In genomic region chr3:138187296-138188012, GRCh38 we compare ENCODE assay signal across 8 cellular contexts. TPM values are rescaled to one million over a fixed set of nuclear protein-coding genes. Genes with fewer than 3 reads are reported as not detected.
DNase-seq lines count a peak whose midpoint lies in the region; ATAC-seq and TF ChIP-seq lines count a peak whose summit lies in the region.

A gene with protein sequence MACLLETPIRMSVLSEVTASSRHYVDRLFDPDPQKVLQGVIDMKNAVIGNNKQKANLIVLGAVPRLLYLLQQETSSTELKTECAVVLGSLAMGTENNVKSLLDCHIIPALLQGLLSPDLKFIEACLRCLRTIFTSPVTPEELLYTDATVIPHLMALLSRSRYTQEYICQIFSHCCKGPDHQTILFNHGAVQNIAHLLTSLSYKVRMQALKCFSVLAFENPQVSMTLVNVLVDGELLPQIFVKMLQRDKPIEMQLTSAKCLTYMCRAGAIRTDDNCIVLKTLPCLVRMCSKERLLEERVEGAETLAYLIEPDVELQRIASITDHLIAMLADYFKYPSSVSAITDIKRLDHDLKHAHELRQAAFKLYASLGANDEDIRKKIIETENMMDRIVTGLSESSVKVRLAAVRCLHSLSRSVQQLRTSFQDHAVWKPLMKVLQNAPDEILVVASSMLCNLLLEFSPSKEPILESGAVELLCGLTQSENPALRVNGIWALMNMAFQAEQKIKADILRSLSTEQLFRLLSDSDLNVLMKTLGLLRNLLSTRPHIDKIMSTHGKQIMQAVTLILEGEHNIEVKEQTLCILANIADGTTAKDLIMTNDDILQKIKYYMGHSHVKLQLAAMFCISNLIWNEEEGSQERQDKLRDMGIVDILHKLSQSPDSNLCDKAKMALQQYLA (plus strand): TSS chr3:138187301. CDS start chr3:138187555, 254 bp downstream.

- DNase-seq in DMS 273 treated with DMSO at 0.1 percent for 48 hours (lab: John Stamatoyannopoulos, UW) (peak; percentile 81), GM19240 (ENCODE audit: insufficient read length, low spot score) (peak; percentile 11), Panc1 (ENCODE audit: low read depth, low spot score) (no peak), amygdala (lab: John Stamatoyannopoulos, UW) (peak; percentile 42 to 97 (median 82)), left cardiac atrium (peak; percentile 69), posterior cingulate gyrus (peak; percentile 45 to 93 (median 56)), medulla oblongata (ENCODE audit: extremely low spot score) (no peak)

- intact Hi-C loops in Panc1 (cut with micrococcal nuclease; ENCODE audit: unreplicated experiment) (no loop called here), left cardiac atrium (cut with DNase I) (no loop called here), posterior cingulate gyrus (cut with DNase I) (loop anchor here (10.0 kb wide), 2 partner anchors 117 to 157 kb away; partner anchors contain the start of gene MRAS)

- peak; percentile 67 for ATAC-seq in HG03432 (IDR thresholded peaks at IDR 0.05; ENCODE audit: unreplicated experiment)
- ATAC-seq in Panc1, result peak; percentile 95
- ATAC-seq in left cardiac atrium, result peak; percentile 81 to 96

- POLR2A ChIA-PET in Panc1 (lab: Charles Lee), result no interaction called here

- no peak for TF ChIP-seq CTCF in Panc1 (IDR thresholded peaks at IDR 0.05)

- peak within 1 kb of the TSS; percentile 75 to 92 for H3K4me3 ChIP-seq in Panc1 (ENCODE audit: low read depth in 2 of 2, low read length in 2 of 2)

- in situ Hi-C loops in Panc1 (cut with HindIII; ENCODE audit: low pct_unique_long_range_greater_than_20kb, low sequenced_read_pairs), result no loop called here

- CTCF ChIA-PET in Panc1 (lab: Charles Lee), result no interaction called here

- H3K9me3 ChIP-seq in Panc1 (ENCODE audit: control insufficient read depth, insufficient read depth, low read depth, low read length), result no peaks in the 10 kb centered on the region

- peak within 1 kb of the TSS; percentile 91 for H3K27ac ChIP-seq in Panc1 (ENCODE audit: low read length)

- no peaks in the 10 kb centered on the region for H3K27me3 ChIP-seq in Panc1 (ENCODE audit: control insufficient read depth, insufficient read depth, low read length)

- H3K4me1 ChIP-seq in Panc1 (ENCODE audit: control insufficient read depth, insufficient read depth, low read length), result peaks cover 21% of the 10 kb centered on the region

- no peaks in the 10 kb centered on the region; the same call in 1 of the 2 replicates for H3K36me3 ChIP-seq in Panc1 (ENCODE audit: control insufficient read depth, insufficient read depth, low read length)

- BruUV-seq in Panc1 (replicated peaks; lab: Mats Ljungman, UMichigan), result no TSS peak

RNA-seq across cellular contexts. Expression of the gene that starts here (rescaled TPM):
- total RNA-seq in Panc1 (2021; ENCODE audit: unreplicated experiment) (56.0 TPM), left cardiac atrium (10 to 100 TPM; 32.2 to 43.6 TPM)
- 25.9 TPM for polyA plus RNA-seq in Panc1 (2012; ENCODE audit: insufficient read length)

Comparison
In these comparisons a context has a peak if more than half of its experiments do, and no peak if none do; other contexts are left out.
1. DNase-seq: peak in DMS 273 treated with DMSO at 0.1 percent for 48 hours (single experiment), GM19240 (single experiment), amygdala (56 of 56), left cardiac atrium (single experiment) and posterior cingulate gyrus (10 of 10); none in Panc1 (single experiment) and medulla oblongata (single experiment).
2. Peak in every context shown above with its lines, with median percentiles within 50 percentile points of each other: ATAC-seq.